In the genomic region with DNA sequence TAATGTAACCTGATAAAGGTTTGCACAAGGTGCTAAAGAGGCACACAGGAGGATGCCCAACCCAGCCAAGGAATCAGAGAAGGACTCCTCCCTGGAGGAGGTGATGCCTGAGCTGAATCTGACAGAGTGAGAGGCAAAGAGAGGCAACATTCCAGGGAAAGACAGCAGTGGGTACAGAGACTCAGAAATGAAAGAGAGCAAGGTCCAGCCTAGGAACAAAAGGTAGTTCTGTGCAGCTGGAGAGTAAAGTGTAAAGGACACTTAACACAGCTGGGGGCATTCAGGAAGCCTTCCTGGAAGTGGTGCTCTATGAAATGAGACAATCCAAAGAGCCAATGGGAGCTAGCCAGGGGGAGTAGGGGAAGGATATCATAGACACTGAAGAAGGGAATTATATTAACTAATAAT, we compare ENCODE assay signal across 1 cellular context.
TF ChIP-seq lines count a peak whose summit lies in the region.

No MANE protein-coding gene starts in this region.

TF ChIP-seq in HepG2, 621 proteins besides CTCF, POLR2A, EP300 and RAD21 (continued from another document):
- TF ChIP-seq, protein P1, sequence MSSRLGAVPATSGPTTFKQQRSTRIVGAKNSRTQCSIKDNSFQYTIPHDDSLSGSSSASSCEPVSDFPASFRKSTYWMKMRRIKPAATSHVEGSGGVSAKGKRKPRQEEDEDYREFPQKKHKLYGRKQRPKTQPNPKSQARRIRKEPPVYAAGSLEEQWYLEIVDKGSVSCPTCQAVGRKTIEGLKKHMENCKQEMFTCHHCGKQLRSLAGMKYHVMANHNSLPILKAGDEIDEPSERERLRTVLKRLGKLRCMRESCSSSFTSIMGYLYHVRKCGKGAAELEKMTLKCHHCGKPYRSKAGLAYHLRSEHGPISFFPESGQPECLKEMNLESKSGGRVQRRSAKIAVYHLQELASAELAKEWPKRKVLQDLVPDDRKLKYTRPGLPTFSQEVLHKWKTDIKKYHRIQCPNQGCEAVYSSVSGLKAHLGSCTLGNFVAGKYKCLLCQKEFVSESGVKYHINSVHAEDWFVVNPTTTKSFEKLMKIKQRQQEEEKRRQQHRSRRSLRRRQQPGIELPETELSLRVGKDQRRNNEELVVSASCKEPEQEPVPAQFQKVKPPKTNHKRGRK (CRISPR knock-in tag; IDR thresholded peaks at IDR 0.05): no peak
- TF ChIP-seq CREB1 (IDR thresholded peaks at IDR 0.05) (no peak), CREB1 (CRISPR knock-in tag; IDR thresholded peaks at IDR 0.05) (peak; percentile 61; the same call in 1 of the 2 replicates), MAZ (IDR thresholded peaks at IDR 0.05; ENCODE audit: borderline replicate concordance, low read depth, low read length) (peak; percentile 57; the same call in 1 of the 2 replicates), MAZ (CRISPR knock-in tag; IDR thresholded peaks at IDR 0.05; ENCODE audit: low read depth) (no peak), ARHGAP35 (CRISPR knock-in tag; IDR thresholded peaks at IDR 0.05; ENCODE audit: borderline replicate concordance) (no peak), ZNF3 (CRISPR knock-in tag; IDR thresholded peaks at IDR 0.05) (peak; percentile 75; the same call in 1 of the 2 replicates), FOXP1 (IDR thresholded peaks at IDR 0.05) (no peak), FOXP1 (CRISPR knock-in tag; IDR thresholded peaks at IDR 0.05) (no peak), ZNF292 (CRISPR knock-in tag; IDR thresholded peaks at IDR 0.05; ENCODE audit: borderline replicate concordance, low read depth) (peak; percentile 59; the same call in 1 of the 2 replicates), STAG1 (CRISPR knock-in tag; IDR thresholded peaks at IDR 0.05) (no peak), EED (CRISPR knock-in tag; IDR thresholded peaks at IDR 0.05) (no peak), PRMT3 (CRISPR knock-in tag; IDR thresholded peaks at IDR 0.05; ENCODE audit: borderline replicate concordance, low read depth) (no peak), ZBTB3 (CRISPR knock-in tag; IDR thresholded peaks at IDR 0.05; ENCODE audit: borderline replicate concordance, low read depth) (no peak), TRIM24 (CRISPR knock-in tag; IDR thresholded peaks at IDR 0.05) (no peak), IRF2 (CRISPR knock-in tag; IDR thresholded peaks at IDR 0.05) (0 out of 2 replicates have a peak, but pooled peaks have one; percentile 30), XBP1 (CRISPR knock-in tag; IDR thresholded peaks at IDR 0.05) (no peak)
- TF ChIP-seq, protein P2, sequence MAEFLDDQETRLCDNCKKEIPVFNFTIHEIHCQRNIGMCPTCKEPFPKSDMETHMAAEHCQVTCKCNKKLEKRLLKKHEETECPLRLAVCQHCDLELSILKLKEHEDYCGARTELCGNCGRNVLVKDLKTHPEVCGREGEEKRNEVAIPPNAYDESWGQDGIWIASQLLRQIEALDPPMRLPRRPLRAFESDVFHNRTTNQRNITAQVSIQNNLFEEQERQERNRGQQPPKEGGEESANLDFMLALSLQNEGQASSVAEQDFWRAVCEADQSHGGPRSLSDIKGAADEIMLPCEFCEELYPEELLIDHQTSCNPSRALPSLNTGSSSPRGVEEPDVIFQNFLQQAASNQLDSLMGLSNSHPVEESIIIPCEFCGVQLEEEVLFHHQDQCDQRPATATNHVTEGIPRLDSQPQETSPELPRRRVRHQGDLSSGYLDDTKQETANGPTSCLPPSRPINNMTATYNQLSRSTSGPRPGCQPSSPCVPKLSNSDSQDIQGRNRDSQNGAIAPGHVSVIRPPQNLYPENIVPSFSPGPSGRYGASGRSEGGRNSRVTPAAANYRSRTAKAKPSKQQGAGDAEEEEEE (CRISPR knock-in tag; IDR thresholded peaks at IDR 0.05; ENCODE audit: borderline replicate concordance): no peak; the same call in 1 of the 2 replicates
- TF ChIP-seq, protein P3, sequence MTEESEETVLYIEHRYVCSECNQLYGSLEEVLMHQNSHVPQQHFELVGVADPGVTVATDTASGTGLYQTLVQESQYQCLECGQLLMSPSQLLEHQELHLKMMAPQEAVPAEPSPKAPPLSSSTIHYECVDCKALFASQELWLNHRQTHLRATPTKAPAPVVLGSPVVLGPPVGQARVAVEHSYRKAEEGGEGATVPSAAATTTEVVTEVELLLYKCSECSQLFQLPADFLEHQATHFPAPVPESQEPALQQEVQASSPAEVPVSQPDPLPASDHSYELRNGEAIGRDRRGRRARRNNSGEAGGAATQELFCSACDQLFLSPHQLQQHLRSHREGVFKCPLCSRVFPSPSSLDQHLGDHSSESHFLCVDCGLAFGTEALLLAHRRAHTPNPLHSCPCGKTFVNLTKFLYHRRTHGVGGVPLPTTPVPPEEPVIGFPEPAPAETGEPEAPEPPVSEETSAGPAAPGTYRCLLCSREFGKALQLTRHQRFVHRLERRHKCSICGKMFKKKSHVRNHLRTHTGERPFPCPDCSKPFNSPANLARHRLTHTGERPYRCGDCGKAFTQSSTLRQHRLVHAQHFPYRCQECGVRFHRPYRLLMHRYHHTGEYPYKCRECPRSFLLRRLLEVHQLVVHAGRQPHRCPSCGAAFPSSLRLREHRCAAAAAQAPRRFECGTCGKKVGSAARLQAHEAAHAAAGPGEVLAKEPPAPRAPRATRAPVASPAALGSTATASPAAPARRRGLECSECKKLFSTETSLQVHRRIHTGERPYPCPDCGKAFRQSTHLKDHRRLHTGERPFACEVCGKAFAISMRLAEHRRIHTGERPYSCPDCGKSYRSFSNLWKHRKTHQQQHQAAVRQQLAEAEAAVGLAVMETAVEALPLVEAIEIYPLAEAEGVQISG (CRISPR knock-in tag; IDR thresholded peaks at IDR 0.05): no peak
- TF ChIP-seq, protein P4, sequence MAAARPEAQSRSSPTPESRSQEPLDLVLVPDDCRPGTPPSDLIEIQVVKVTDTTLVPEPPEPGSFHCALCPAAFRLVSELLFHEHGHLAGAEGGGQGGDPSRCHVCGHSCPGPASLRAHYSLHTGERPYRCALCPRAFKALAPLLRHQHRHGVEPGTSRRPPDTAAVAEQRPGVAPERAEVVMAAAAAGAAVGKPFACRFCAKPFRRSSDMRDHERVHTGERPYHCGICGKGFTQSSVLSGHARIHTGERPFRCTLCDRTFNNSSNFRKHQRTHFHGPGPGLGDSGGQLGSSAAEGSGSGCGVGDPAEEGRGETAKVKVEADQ (CRISPR knock-in tag; IDR thresholded peaks at IDR 0.05; ENCODE audit: borderline replicate concordance): no peak
- TF ChIP-seq, protein P5, sequence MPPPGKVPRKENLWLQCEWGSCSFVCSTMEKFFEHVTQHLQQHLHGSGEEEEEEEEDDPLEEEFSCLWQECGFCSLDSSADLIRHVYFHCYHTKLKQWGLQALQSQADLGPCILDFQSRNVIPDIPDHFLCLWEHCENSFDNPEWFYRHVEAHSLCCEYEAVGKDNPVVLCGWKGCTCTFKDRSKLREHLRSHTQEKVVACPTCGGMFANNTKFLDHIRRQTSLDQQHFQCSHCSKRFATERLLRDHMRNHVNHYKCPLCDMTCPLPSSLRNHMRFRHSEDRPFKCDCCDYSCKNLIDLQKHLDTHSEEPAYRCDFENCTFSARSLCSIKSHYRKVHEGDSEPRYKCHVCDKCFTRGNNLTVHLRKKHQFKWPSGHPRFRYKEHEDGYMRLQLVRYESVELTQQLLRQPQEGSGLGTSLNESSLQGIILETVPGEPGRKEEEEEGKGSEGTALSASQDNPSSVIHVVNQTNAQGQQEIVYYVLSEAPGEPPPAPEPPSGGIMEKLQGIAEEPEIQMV (CRISPR knock-in tag; IDR thresholded peaks at IDR 0.05; ENCODE audit: low read depth): 0 out of 2 replicates have a peak, but pooled peaks have one; percentile 59
- TF ChIP-seq, protein P6, sequence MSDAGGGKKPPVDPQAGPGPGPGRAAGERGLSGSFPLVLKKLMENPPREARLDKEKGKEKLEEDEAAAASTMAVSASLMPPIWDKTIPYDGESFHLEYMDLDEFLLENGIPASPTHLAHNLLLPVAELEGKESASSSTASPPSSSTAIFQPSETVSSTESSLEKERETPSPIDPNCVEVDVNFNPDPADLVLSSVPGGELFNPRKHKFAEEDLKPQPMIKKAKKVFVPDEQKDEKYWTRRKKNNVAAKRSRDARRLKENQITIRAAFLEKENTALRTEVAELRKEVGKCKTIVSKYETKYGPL (CRISPR knock-in tag; IDR thresholded peaks at IDR 0.05): no peak
- TF ChIP-seq, protein P7, sequence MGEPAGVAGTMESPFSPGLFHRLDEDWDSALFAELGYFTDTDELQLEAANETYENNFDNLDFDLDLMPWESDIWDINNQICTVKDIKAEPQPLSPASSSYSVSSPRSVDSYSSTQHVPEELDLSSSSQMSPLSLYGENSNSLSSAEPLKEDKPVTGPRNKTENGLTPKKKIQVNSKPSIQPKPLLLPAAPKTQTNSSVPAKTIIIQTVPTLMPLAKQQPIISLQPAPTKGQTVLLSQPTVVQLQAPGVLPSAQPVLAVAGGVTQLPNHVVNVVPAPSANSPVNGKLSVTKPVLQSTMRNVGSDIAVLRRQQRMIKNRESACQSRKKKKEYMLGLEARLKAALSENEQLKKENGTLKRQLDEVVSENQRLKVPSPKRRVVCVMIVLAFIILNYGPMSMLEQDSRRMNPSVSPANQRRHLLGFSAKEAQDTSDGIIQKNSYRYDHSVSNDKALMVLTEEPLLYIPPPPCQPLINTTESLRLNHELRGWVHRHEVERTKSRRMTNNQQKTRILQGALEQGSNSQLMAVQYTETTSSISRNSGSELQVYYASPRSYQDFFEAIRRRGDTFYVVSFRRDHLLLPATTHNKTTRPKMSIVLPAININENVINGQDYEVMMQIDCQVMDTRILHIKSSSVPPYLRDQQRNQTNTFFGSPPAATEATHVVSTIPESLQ (CRISPR knock-in tag; conservative IDR thresholded peaks at IDR 0.05): no peak
- TF ChIP-seq, protein P8, sequence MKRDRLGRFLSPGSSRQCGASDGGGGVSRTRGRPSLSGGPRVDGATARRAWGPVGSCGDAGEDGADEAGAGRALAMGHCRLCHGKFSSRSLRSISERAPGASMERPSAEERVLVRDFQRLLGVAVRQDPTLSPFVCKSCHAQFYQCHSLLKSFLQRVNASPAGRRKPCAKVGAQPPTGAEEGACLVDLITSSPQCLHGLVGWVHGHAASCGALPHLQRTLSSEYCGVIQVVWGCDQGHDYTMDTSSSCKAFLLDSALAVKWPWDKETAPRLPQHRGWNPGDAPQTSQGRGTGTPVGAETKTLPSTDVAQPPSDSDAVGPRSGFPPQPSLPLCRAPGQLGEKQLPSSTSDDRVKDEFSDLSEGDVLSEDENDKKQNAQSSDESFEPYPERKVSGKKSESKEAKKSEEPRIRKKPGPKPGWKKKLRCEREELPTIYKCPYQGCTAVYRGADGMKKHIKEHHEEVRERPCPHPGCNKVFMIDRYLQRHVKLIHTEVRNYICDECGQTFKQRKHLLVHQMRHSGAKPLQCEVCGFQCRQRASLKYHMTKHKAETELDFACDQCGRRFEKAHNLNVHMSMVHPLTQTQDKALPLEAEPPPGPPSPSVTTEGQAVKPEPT (CRISPR knock-in tag; IDR thresholded peaks at IDR 0.05; ENCODE audit: low read depth): no peak; the same call in 1 of the 2 replicates
- TF ChIP-seq, protein P9, sequence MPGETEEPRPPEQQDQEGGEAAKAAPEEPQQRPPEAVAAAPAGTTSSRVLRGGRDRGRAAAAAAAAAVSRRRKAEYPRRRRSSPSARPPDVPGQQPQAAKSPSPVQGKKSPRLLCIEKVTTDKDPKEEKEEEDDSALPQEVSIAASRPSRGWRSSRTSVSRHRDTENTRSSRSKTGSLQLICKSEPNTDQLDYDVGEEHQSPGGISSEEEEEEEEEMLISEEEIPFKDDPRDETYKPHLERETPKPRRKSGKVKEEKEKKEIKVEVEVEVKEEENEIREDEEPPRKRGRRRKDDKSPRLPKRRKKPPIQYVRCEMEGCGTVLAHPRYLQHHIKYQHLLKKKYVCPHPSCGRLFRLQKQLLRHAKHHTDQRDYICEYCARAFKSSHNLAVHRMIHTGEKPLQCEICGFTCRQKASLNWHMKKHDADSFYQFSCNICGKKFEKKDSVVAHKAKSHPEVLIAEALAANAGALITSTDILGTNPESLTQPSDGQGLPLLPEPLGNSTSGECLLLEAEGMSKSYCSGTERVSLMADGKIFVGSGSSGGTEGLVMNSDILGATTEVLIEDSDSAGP (CRISPR knock-in tag; IDR thresholded peaks at IDR 0.05; ENCODE audit: borderline replicate concordance): no peak
- TF ChIP-seq, protein P10, sequence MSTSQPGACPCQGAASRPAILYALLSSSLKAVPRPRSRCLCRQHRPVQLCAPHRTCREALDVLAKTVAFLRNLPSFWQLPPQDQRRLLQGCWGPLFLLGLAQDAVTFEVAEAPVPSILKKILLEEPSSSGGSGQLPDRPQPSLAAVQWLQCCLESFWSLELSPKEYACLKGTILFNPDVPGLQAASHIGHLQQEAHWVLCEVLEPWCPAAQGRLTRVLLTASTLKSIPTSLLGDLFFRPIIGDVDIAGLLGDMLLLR (CRISPR knock-in tag; IDR thresholded peaks at IDR 0.05): no peak
TF ChIP-seq in HepG2: peak in this region for 123.
